ENCODE assay signal across 20 cellular contexts in the genomic region with DNA sequence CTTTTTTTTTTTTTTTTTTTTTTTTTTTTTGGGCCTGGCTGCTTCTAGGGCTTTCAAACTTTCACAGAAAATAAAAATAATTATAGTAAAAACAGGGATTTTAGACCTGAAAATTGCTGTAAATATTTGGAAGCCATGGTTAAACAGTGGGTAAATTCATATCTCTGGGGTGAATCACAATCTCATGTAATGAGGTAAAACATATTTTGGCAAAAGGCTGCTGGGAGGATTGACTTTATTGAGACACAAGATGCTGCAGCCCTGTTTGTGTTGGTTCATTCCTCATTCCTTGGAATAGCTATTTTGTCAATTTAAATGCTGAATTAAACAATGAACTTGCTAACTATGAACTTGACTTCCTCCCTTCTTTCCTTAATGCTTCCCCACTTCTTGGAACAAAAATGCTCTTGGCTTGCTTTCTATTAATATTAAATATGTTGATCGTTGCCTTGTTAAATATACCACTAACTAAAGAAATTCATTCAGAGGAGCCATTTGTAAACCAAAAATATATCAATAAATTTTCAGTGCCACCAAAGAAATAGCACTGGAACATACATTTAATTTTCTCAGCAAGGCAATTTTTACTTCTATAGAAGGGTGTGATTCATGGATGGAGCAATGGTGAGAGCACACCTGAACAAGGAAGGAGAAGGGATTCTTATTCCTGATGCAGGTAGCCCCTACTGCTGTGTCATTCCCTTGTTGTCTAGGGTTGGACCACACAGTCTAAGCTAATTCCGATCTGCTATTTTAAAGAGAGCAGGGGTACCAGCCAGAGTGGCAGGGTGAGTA. TPM values are rescaled to one million over a fixed set of nuclear protein-coding genes. Genes with fewer than 3 reads are reported as not detected.
DNase-seq lines count a peak whose midpoint lies in the region; ATAC-seq, FAIRE-seq and TF ChIP-seq lines count a peak whose summit lies in the region.
"Had no signal": no experiment of that assay in that cellular context is flagged by ENCODE, and none has a peak within 500 bp of the region (broad histone marks: within the 10 kb centered on the region; RNA-seq: fewer than 3 reads in every experiment).

No MANE protein-coding gene starts in this region.

- BruUV-seq in GM12878 (replicated peaks; lab: Mats Ljungman, UMichigan): no TSS peak

- H3K9me3 ChIP-seq in GM12878 (replicated peaks; ENCODE audit: control insufficient read depth, insufficient read depth, low read length): peaks cover 27% of the 10 kb centered on the region
- peaks cover 0 to 4% (median 0%) of the 10 kb centered on the region in 3 experiments for H3K9me3 ChIP-seq in naive thymus-derived CD4-positive, alpha-beta T cell (ENCODE audit: control insufficient read depth in 2 of 3, low read length in 3 of 3)
- H3K9me3 ChIP-seq: MG63, SJCRH30 had no signal

- no peak for FAIRE-seq in GM12878 (lab: Jason Lieb, UNC)
- FAIRE-seq: D721Med, GM19239 had no signal

- intact Hi-C loops in natural killer cell (cut with micrococcal nuclease): no loop called here
- intact Hi-C loops in GM12878 (cut with micrococcal nuclease; ENCODE audit: unreplicated experiment): no loop called here
- intact Hi-C loops in naive thymus-derived CD4-positive, alpha-beta T cell (cut with micrococcal nuclease): no loop called here

- no peaks in the 10 kb centered on the region for H3K4me1 ChIP-seq in GM12878 (ENCODE audit: control insufficient read depth, insufficient read depth, low read length)
- H3K4me1 ChIP-seq in naive thymus-derived CD4-positive, alpha-beta T cell (ENCODE audit: control insufficient read depth in 2 of 2, insufficient read depth in 2 of 2, low read length in 2 of 2): no peaks in the 10 kb centered on the region
- H3K4me1 ChIP-seq: BLaER1 treated with 17β-estradiol and CSF1 and Interleukin-3, amounts not matched to agents 10 nM and 100 nM; SJCRH30 had no signal

- H2AFZ ChIP-seq in GM12878 (ENCODE audit: control insufficient read depth, low read depth, low read length): no peak overlapping the region

- H3K36me3 ChIP-seq in GM12878 (ENCODE audit: control insufficient read depth in 2 of 2, insufficient read depth in 2 of 2, low read length in 1 of 2): peaks cover 2 to 7% of the 10 kb centered on the region in 2 experiments
- H3K36me3 ChIP-seq in naive thymus-derived CD4-positive, alpha-beta T cell (ENCODE audit: control insufficient read depth in 2 of 3, insufficient read depth in 3 of 3, low read length in 3 of 3): peaks cover 0 to 11% (median 0%) of the 10 kb centered on the region in 3 experiments

- peaks cover 12% of the 10 kb centered on the region for H3K9me3 Mint-ChIP-seq in natural killer cell treated with Interleukin-12 subunit alpha and Interleukin-12 subunit beta and Interleukin-15 and Interleukin-18, amount 100 ng/mL, for 72 hours
- H3K9me3 Mint-ChIP-seq in natural killer cell: peaks cover 10 to 13% of the 10 kb centered on the region in 2 donors
- peaks cover 11 to 33% (median 24%) of the 10 kb centered on the region in 11 donors for H3K9me3 Mint-ChIP-seq in naive thymus-derived CD4-positive, alpha-beta T cell
- H3K9me3 Mint-ChIP-seq in T-cell: peaks cover 9 to 26% (median 20%) of the 10 kb centered on the region in 3 donors

- H3K27me3 ChIP-seq in GM12878 (replicated peaks in 1 of 2; ENCODE audit: control insufficient read depth in 2 of 2, insufficient read depth in 2 of 2, low read length in 1 of 2): no peaks in the 10 kb centered on the region
- no peaks in the 10 kb centered on the region for H3K27me3 ChIP-seq in naive thymus-derived CD4-positive, alpha-beta T cell (ENCODE audit: control insufficient read depth in 2 of 2, insufficient read depth in 2 of 2, low read length in 2 of 2)
- H3K27me3 ChIP-seq: BLaER1 treated with 17β-estradiol and CSF1 and Interleukin-3, amounts not matched to agents 10 nM and 100 nM; MG63; SJCRH30 had no signal

- peak overlapping the region; percentile 36 to 41 for H3K27ac Mint-ChIP-seq in natural killer cell treated with Interleukin-12 subunit alpha and Interleukin-12 subunit beta and Interleukin-15 and Interleukin-18, amount 100 ng/mL, for 72 hours
- H3K27ac Mint-ChIP-seq in natural killer cell (peak overlapping the region in 1 of 2 donors; percentile 33), T-cell (no peak overlapping the region)
- no peak overlapping the region for H3K27ac Mint-ChIP-seq in naive thymus-derived CD4-positive, alpha-beta T cell
- H3K27ac Mint-ChIP-seq: CD8-positive, alpha-beta memory T cell had no signal

- H3K27me3 Mint-ChIP-seq in natural killer cell treated with Interleukin-12 subunit alpha and Interleukin-12 subunit beta and Interleukin-15 and Interleukin-18, amount 100 ng/mL, for 72 hours: no peaks in the 10 kb centered on the region
- H3K27me3 Mint-ChIP-seq in natural killer cell (ENCODE audit: low read depth in 2 of 2): no peaks in the 10 kb centered on the region
- no peaks in the 10 kb centered on the region for H3K27me3 Mint-ChIP-seq in naive thymus-derived CD4-positive, alpha-beta T cell
- H3K27me3 Mint-ChIP-seq in T-cell: no peaks in the 10 kb centered on the region
- H3K27me3 Mint-ChIP-seq: CD8-positive, alpha-beta memory T cell had no signal

- no peak overlapping the region for H3K4me3 Mint-ChIP-seq in natural killer cell treated with Interleukin-12 subunit alpha and Interleukin-12 subunit beta and Interleukin-15 and Interleukin-18, amount 100 ng/mL, for 72 hours
- H3K4me3 Mint-ChIP-seq in natural killer cell (no peak overlapping the region), T-cell (no peak overlapping the region)
- no peak overlapping the region for H3K4me3 Mint-ChIP-seq in naive thymus-derived CD4-positive, alpha-beta T cell

- 97% methylated on average over 2 of the region's 2 CpGs for WGBS in GM12878 (ENCODE audit: insufficient coverage, insufficient replicate concordance, low lambda C conversion rate, missing lambda C conversion rate)

- RAD21 ChIA-PET in GM12878 (lab: Charles Lee; ENCODE audit: unreplicated experiment): no interaction called here

- no peak overlapping the region for H3K27ac ChIP-seq in GM12878 (ENCODE audit: control insufficient read depth, insufficient read depth)
- no peak overlapping the region for H3K27ac ChIP-seq in naive thymus-derived CD4-positive, alpha-beta T cell (ENCODE audit: low read depth, low read length)
- H3K27ac ChIP-seq: BLaER1 treated with 17β-estradiol and CSF1 and Interleukin-3, amounts not matched to agents 10 nM and 100 nM; SJCRH30 had no signal

- H3K4me3 ChIP-seq in GM12878: no peak overlapping the region
- no peak overlapping the region for H3K4me3 ChIP-seq in naive thymus-derived CD4-positive, alpha-beta T cell (ENCODE audit: low read length)
- H3K4me3 ChIP-seq: MG63, SJCRH30 had no signal

- no peaks in the 10 kb centered on the region for H3K79me2 ChIP-seq in GM12878 (ENCODE audit: control insufficient read depth, insufficient read depth, low read length)

- CTCF ChIA-PET in GM12878 (lab: Yijun Ruan, JAX) (no interaction called here), T-cell (lab: Charles Lee) (no interaction called here)
- CTCF ChIA-PET in naive thymus-derived CD4-positive, alpha-beta T cell (lab: Charles Lee): no interaction called here

- no peak for DNase-seq in natural killer cell treated with Interleukin-12 subunit alpha and Interleukin-12 subunit beta and Interleukin-15 and Interleukin-18, amount 100 ng/mL, for 72 hours (ENCODE audit: low spot score)
- DNase-seq in natural killer cell (no peak), GM12878 (ENCODE audit: low read depth, low spot score) (no peak), fibroblast of peridontal ligament (ENCODE audit: extremely low read depth) (peak; percentile 39), DMS114 treated with DMSO at 0.1 percent for 48 hours (lab: John Stamatoyannopoulos, UW; ENCODE audit: unreplicated experiment) (no peak), T-cell (no peak)
- no peak for DNase-seq in naive thymus-derived CD4-positive, alpha-beta T cell
- DNase-seq: CD8-positive, alpha-beta memory T cell; Karpas-422; MG63; NCI-H1092 treated with DMSO at 0.1 percent for 48 hours; NCI-H2081 treated with DMSO at 0.1 percent for 48 hours; NCI-H510A; NCI-H774; PC-3; SJCRH30 had no signal

- H3K36me3 Mint-ChIP-seq in natural killer cell treated with Interleukin-12 subunit alpha and Interleukin-12 subunit beta and Interleukin-15 and Interleukin-18, amount 100 ng/mL, for 72 hours: peaks cover 48% of the 10 kb centered on the region
- H3K36me3 Mint-ChIP-seq in natural killer cell: peaks cover 31% of the 10 kb centered on the region
- H3K36me3 Mint-ChIP-seq in naive thymus-derived CD4-positive, alpha-beta T cell: peaks cover 27 to 63% (median 54%) of the 10 kb centered on the region in 5 donors
- H3K36me3 Mint-ChIP-seq in T-cell: peaks cover 54% of the 10 kb centered on the region

- no peak overlapping the region for H3K4me2 ChIP-seq in GM12878 (ENCODE audit: control insufficient read depth, insufficient read depth)
- H3K4me2 ChIP-seq: BLaER1 treated with 17β-estradiol and CSF1 and Interleukin-3, amounts not matched to agents 10 nM and 100 nM had no signal

- no peak overlapping the region for H3K9ac ChIP-seq in GM12878 (ENCODE audit: control insufficient read depth, insufficient read depth, low read length)
- H3K9ac ChIP-seq: BLaER1 treated with 17β-estradiol and CSF1 and Interleukin-3, amounts not matched to agents 10 nM and 100 nM had no signal

- TF ChIP-seq CTCF in natural killer cell (IDR thresholded peaks at IDR 0.05) (no peak), GM12878 (IDR thresholded peaks at IDR 0.05 in 2 of 3, conservative IDR thresholded peaks at IDR 0.05 in 1 of 3; ENCODE audit: control insufficient read depth in 2 of 3, extremely low read depth in 1 of 3, insufficient read depth in 1 of 3, low read depth in 3 of 3, low read length in 3 of 3) (no peak)

- SMC1A ChIA-PET in GM12878 (lab: Charles Lee; ENCODE audit: uncharacterized antibody, unreplicated experiment): interaction anchor here (2.2 kb wide), 1 partner anchor 9 kb away, joined by 5 read pairs; no protein-coding TSS in a partner anchor

- no peaks in the 10 kb centered on the region for H4K20me1 ChIP-seq in GM12878 (ENCODE audit: control insufficient read depth, insufficient read depth)
- H4K20me1 ChIP-seq: BLaER1 treated with 17β-estradiol and CSF1 and Interleukin-3, amounts not matched to agents 10 nM and 100 nM had no signal

- POLR2A ChIA-PET in GM12878 (lab: Charles Lee) (no interaction called here), T-cell (lab: Charles Lee) (no interaction called here)
- POLR2A ChIA-PET in naive thymus-derived CD4-positive, alpha-beta T cell (lab: Charles Lee): no interaction called here

- in situ Hi-C loops in GM12878 (cut with MboI): no loop called here

- ATAC-seq in natural killer cell treated with Interleukin-12 subunit alpha and Interleukin-12 subunit beta and Interleukin-15 and Interleukin-18, amount 100 ng/mL, for 72 hours: no peak
- ATAC-seq in natural killer cell (no peak), GM12878 (no peak), T-cell (replicated peaks in 1 of 4) (no peak), HG02870 (IDR thresholded peaks at IDR 0.05; ENCODE audit: unreplicated experiment) (no peak)
- no peak for ATAC-seq in naive thymus-derived CD4-positive, alpha-beta T cell
- ATAC-seq: PC-3 had no signal

- H3K4me1 Mint-ChIP-seq in natural killer cell treated with Interleukin-12 subunit alpha and Interleukin-12 subunit beta and Interleukin-15 and Interleukin-18, amount 100 ng/mL, for 72 hours (ENCODE audit: low read depth in 2 of 2): peaks cover 21 to 30% of the 10 kb centered on the region in 2 donors
- peaks cover 18 to 33% of the 10 kb centered on the region in 2 donors for H3K4me1 Mint-ChIP-seq in natural killer cell
- peaks cover 0 to 16% (median 3%) of the 10 kb centered on the region in 7 donors for H3K4me1 Mint-ChIP-seq in naive thymus-derived CD4-positive, alpha-beta T cell
- H3K4me1 Mint-ChIP-seq in T-cell: no peaks in the 10 kb centered on the region

- no peak for TF ChIP-seq POLR2A in GM12878 (IDR thresholded peaks at IDR 0.05; ENCODE audit: low read depth, low read length)

- no peak for TF ChIP-seq EP300 in GM12878 (IDR thresholded peaks at IDR 0.05; ENCODE audit: borderline replicate concordance in 1 of 2, control insufficient read depth in 1 of 2, low read depth in 2 of 2, low read length in 2 of 2)

- no peak for TF ChIP-seq RAD21 in GM12878 (IDR thresholded peaks at IDR 0.05; ENCODE audit: insufficient read depth, low read depth, low read length)

RNA-seq across cellular contexts. Expression of gene AGK, which starts 24.6 kb away (rescaled TPM):
- 100 to 1,000 TPM in 1 of 2 donors, 10 to 100 TPM in 1; 86.9 to 140 TPM for total RNA-seq in natural killer cell treated with Interleukin-12 subunit alpha and Interleukin-12 subunit beta and Interleukin-15 and Interleukin-18, amount 100 ng/mL, for 72 hours
- total RNA-seq in natural killer cell (100 to 1,000 TPM in 1 of 3 donors, 10 to 100 TPM in 2; 70.0 to 106 (median 99.0) TPM), GM12878 (2014; rRNA removed) (48.4 and 55.0 TPM in 2 replicates), GM12878 (2014; rRNA removed; fragmentation: Illumina TruSeq; extraction: Trizol) (47.1 and 50.9 TPM in 2 replicates), GM12878 (2021) (40.4 and 42.1 TPM in 2 replicates), T-cell (10 to 100 TPM; 22.1 to 39.7 (median 28.8) TPM)
- total RNA-seq in GM12878 (2013; cell fraction: nucleolus; rRNA removed): 116 and 125 TPM in 2 replicates
- polyA plus RNA-seq in GM12878 (2011; ENCODE audit: low read depth): 23.0 TPM
- polyA plus RNA-seq in GM12878 (2011; rRNA removed) (85.6 and 115 TPM in 2 replicates), GM12878 (2014; fragmentation: Illumina TruSeq; extraction: Trizol) (64.8 and 71.6 TPM in 2 replicates), GM12878 (2014; fragmentation: Nextera tagmentation; extraction: Ambion mirVana) (10 to 100 TPM; 32.5 to 34.1 TPM), GM12878 (2014; rRNA removed) (45.9 and 51.5 TPM in 2 replicates), GM12878 (2016; fragmentation: Nextera tagmentation; extraction: Ambion mirVana) (10 to 100 TPM; 43.8 to 49.6 TPM)
- 61.6 and 70.8 TPM in 2 replicates for polyA plus RNA-seq in GM12878 (2011; cell fraction: cytosol; rRNA removed)
- 76.2 and 97.7 TPM in 2 replicates for polyA plus RNA-seq in GM12878 (2011; cell fraction: nucleus; rRNA removed)
- 22.4 and 29.4 TPM in 2 replicates for polyA plus RNA-seq in GM12878 (2012)
- polyA minus RNA-seq in GM12878 (2011; rRNA and poly(A)+ RNA removed): 68.4 and 72.8 TPM in 2 replicates
- polyA minus RNA-seq in GM12878 (2011; cell fraction: cytosol; rRNA and poly(A)+ RNA removed): 13.0 and 17.3 TPM in 2 replicates
- polyA minus RNA-seq in GM12878 (2011; cell fraction: nucleus; rRNA and poly(A)+ RNA removed): 90.6 and 95.3 TPM in 2 replicates
- total RNA-seq in naive thymus-derived CD4-positive, alpha-beta T cell: 10 to 100 TPM; 24.3 to 58.8 (median 29.9) TPM
- 10 to 100 TPM; 28.3 to 32.2 TPM for polyA plus RNA-seq in naive thymus-derived CD4-positive, alpha-beta T cell

Comparison
In these comparisons a context has a peak if more than half of its experiments do, and no peak if none do; other contexts are left out.
1. H3K27ac Mint-ChIP-seq: peak in natural killer cell treated with Interleukin-12 subunit alpha and Interleukin-12 subunit beta and Interleukin-15 and Interleukin-18, amount 100 ng/mL, for 72 hours (2 of 2); none in naive thymus-derived CD4-positive, alpha-beta T cell (0 of 9) and T-cell (0 of 2).